16 cellular contexts compared by ENCODE assay signal in the genomic region with DNA sequence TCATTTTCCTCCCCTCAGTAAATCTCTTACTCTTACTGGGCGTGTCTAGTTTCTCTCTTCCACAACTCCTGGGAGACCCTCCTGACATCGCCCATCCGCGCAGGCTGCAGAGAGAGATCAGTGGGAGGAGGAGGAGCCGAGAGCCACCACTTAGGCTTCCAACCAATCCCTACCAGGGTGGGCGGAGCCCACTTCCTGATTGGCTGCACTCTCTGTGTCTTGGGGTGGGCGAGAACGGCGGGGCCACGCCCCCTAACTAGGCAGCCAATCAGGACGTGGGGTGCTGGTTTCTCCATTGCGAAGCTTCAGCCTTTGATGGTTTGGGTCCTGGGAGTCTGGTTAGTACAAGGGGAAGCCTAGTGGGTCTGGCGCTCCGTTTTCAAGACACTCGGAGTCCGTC. TPM values are rescaled to one million over a fixed set of nuclear protein-coding genes. Genes with fewer than 3 reads are reported as not detected.
DNase-seq lines count a peak whose midpoint lies in the region; ATAC-seq and TF ChIP-seq lines count a peak whose summit lies in the region.
"Had no signal": no experiment of that assay in that cellular context is flagged by ENCODE, and none has a peak within 500 bp of the region (broad histone marks: within the 10 kb centered on the region; RNA-seq: fewer than 3 reads in every experiment).

Gene PMIS2 (plus strand): TSS at position 330 of the 400 bp plus-strand sequence. CDS start 87 bp downstream, outside the sequence.

- no peak within 1 kb of the TSS for H3K4me3 ChIP-seq in endodermal cell (ENCODE audit: low read length)
- H3K4me3 ChIP-seq: prostate gland, thoracic aorta had no signal

- no peak within 1 kb of the TSS for H3K9ac ChIP-seq in endodermal cell (ENCODE audit: extremely low read depth, low read length, poor library complexity, severe bottlenecking)

- H3K27me3 ChIP-seq in endodermal cell (ENCODE audit: control insufficient read depth, insufficient read depth, low read length, poor library complexity, severe bottlenecking), result peaks cover 15% of the 10 kb centered on the region

- no peaks in the 10 kb centered on the region for H3K4me1 ChIP-seq in endodermal cell (ENCODE audit: control insufficient read depth, insufficient read depth, low read length)
- H3K4me1 ChIP-seq: prostate gland had no signal

- peaks cover 49% of the 10 kb centered on the region for H3K27me3 Mint-ChIP-seq in endodermal cell (ENCODE audit: insufficient read depth)
- peaks cover 35% of the 10 kb centered on the region for H3K27me3 Mint-ChIP-seq in stimulated activated naive CD8-positive, alpha-beta T cell treated with anti-CD3 and anti-CD28 coated beads, Interleukin-15, amount 100 ng/mL, for 72 hours
- H3K27me3 Mint-ChIP-seq in T-helper 2 cell treated with Interferon-gamma antibody and Interleukin-4, amounts not matched to agents 5 μg/mL and 100 μg/mL, for 36 hours (ENCODE audit: low read depth), result peaks cover 9% of the 10 kb centered on the region

- H3K9me3 Mint-ChIP-seq in endodermal cell, result peaks cover 1% of the 10 kb centered on the region
- H3K9me3 Mint-ChIP-seq in stimulated activated naive CD8-positive, alpha-beta T cell treated with anti-CD3 and anti-CD28 coated beads, Interleukin-15, amount 100 ng/mL, for 72 hours, result no peaks in the 10 kb centered on the region
- no peaks in the 10 kb centered on the region for H3K9me3 Mint-ChIP-seq in T-helper 2 cell treated with Interferon-gamma antibody and Interleukin-4, amounts not matched to agents 5 μg/mL and 100 μg/mL, for 36 hours
- H3K9me3 Mint-ChIP-seq: activated B cell treated with CpG ODN at 0.5 μM for 24 hours; CD4-positive, alpha-beta memory T cell had no signal

- peak; percentile 40 for ATAC-seq in stimulated activated naive CD8-positive, alpha-beta T cell treated with anti-CD3 and anti-CD28 coated beads, Interleukin-15, amount 100 ng/mL, for 72 hours
- ATAC-seq: Panc1 had no signal

- 82 to 84% methylated on average over 9 to 16 of the region's 16 CpGs for WGBS in endodermal cell (ENCODE audit: insufficient coverage in 1 of 2, insufficient read length in 1 of 2), 2 experiments

- TF ChIP-seq CTCF in endodermal cell (conservative IDR thresholded peaks at IDR 0.05) (no peak), GM20000 (IDR thresholded peaks at IDR 0.05; ENCODE audit: extremely low read depth, missing control alignments) (no peak)

- no peak within 1 kb of the TSS for H3K27ac ChIP-seq in endodermal cell (ENCODE audit: low read depth, low read length)
- H3K27ac ChIP-seq: HL-60, prostate gland, thoracic aorta had no signal

- no peak within 1 kb of the TSS for H3K4me3 Mint-ChIP-seq in endodermal cell
- no peak within 1 kb of the TSS for H3K4me3 Mint-ChIP-seq in stimulated activated naive CD8-positive, alpha-beta T cell treated with anti-CD3 and anti-CD28 coated beads, Interleukin-15, amount 100 ng/mL, for 72 hours
- H3K4me3 Mint-ChIP-seq in T-helper 2 cell treated with Interferon-gamma antibody and Interleukin-4, amounts not matched to agents 5 μg/mL and 100 μg/mL, for 36 hours, result no peak within 1 kb of the TSS
- H3K4me3 Mint-ChIP-seq: activated B cell treated with CpG ODN at 0.5 μM for 24 hours; CD4-positive, alpha-beta memory T cell had no signal

- H3K36me3 ChIP-seq in endodermal cell (ENCODE audit: control insufficient read depth, insufficient read depth, low read length), result no peaks in the 10 kb centered on the region
- H3K36me3 ChIP-seq: prostate gland, thoracic aorta had no signal

- peak; percentile 33 for DNase-seq in activated naive CD4-positive, alpha-beta T cell treated with anti-CD3 and anti-CD28 coated beads, Interleukin-2, amount 50 U/mL, for 16 hours
- no peak for DNase-seq in activated naive CD4-positive, alpha-beta T cell (lab: John Stamatoyannopoulos, UW)
- peak; percentile 17 for DNase-seq in NCI-H69 (lab: John Stamatoyannopoulos, UW)
- DNase-seq in endodermal cell, result peak; percentile 78
- DNase-seq in stimulated activated naive CD8-positive, alpha-beta T cell treated with anti-CD3 and anti-CD28 coated beads, Interleukin-15, amount 100 ng/mL, for 72 hours, result no peak
- no peak for DNase-seq in DMS114 treated with DMSO at 0.1 percent for 48 hours (lab: John Stamatoyannopoulos, UW; ENCODE audit: unreplicated experiment)
- no peak for DNase-seq in T-helper 2 cell treated with Interferon-gamma antibody and Interleukin-4, amounts not matched to agents 5 μg/mL and 100 μg/mL, for 36 hours (ENCODE audit: low spot score)
- no peak for DNase-seq in GM20000 (ENCODE audit: low spot score)
- DNase-seq: activated B cell treated with CpG ODN at 0.5 μM for 24 hours; CD4-positive, alpha-beta memory T cell; mesendoderm; NCI-H1436 treated with DMSO at 0.1 percent for 48 hours had no signal

- H3K4me1 Mint-ChIP-seq in endodermal cell, result no peaks in the 10 kb centered on the region
- H3K4me1 Mint-ChIP-seq in stimulated activated naive CD8-positive, alpha-beta T cell treated with anti-CD3 and anti-CD28 coated beads, Interleukin-15, amount 100 ng/mL, for 72 hours, result no peaks in the 10 kb centered on the region
- no peaks in the 10 kb centered on the region for H3K4me1 Mint-ChIP-seq in T-helper 2 cell treated with Interferon-gamma antibody and Interleukin-4, amounts not matched to agents 5 μg/mL and 100 μg/mL, for 36 hours (ENCODE audit: low read depth)
- H3K4me1 Mint-ChIP-seq: activated B cell treated with CpG ODN at 0.5 μM for 24 hours; CD4-positive, alpha-beta memory T cell had no signal

- H3K9me3 ChIP-seq in endodermal cell (ENCODE audit: control insufficient read depth, low read length), result no peaks in the 10 kb centered on the region
- H3K9me3 ChIP-seq: prostate gland, thoracic aorta had no signal

- H3K27ac Mint-ChIP-seq in endodermal cell, result no peak within 1 kb of the TSS
- H3K27ac Mint-ChIP-seq in stimulated activated naive CD8-positive, alpha-beta T cell treated with anti-CD3 and anti-CD28 coated beads, Interleukin-15, amount 100 ng/mL, for 72 hours, result no peak within 1 kb of the TSS
- no peak within 1 kb of the TSS for H3K27ac Mint-ChIP-seq in T-helper 2 cell treated with Interferon-gamma antibody and Interleukin-4, amounts not matched to agents 5 μg/mL and 100 μg/mL, for 36 hours
- H3K27ac Mint-ChIP-seq: activated B cell treated with CpG ODN at 0.5 μM for 24 hours; CD4-positive, alpha-beta memory T cell had no signal

- no peaks in the 10 kb centered on the region for H3K36me3 Mint-ChIP-seq in endodermal cell (ENCODE audit: low read depth)
- no peaks in the 10 kb centered on the region for H3K36me3 Mint-ChIP-seq in T-helper 2 cell treated with Interferon-gamma antibody and Interleukin-4, amounts not matched to agents 5 μg/mL and 100 μg/mL, for 36 hours (ENCODE audit: low read depth)
- H3K36me3 Mint-ChIP-seq: CD4-positive, alpha-beta memory T cell had no signal

RNA-seq across cellular contexts. Expression of gene PMIS2, which starts in this region (rescaled TPM):
- not detected for total RNA-seq in endodermal cell
- not detected for polyA plus RNA-seq in endodermal cell (2013, experiment 1 of 2)
- polyA plus RNA-seq in endodermal cell (2013, experiment 2 of 2), result not detected
- total RNA-seq: activated B cell treated with CpG ODN at 0.5 μM for 24 hours; CD4-positive, alpha-beta memory T cell; prostate gland; thoracic aorta had no signal
- polyA plus RNA-seq: CD4-positive, alpha-beta memory T cell had no signal

Comparison
In these comparisons a context has a peak if more than half of its experiments do, and no peak if none do; other contexts are left out.
1. DNase-seq: peak in activated naive CD4-positive, alpha-beta T cell treated with anti-CD3 and anti-CD28 coated beads, Interleukin-2, amount 50 U/mL, for 16 hours (single experiment) and NCI-H69 (single experiment); none in activated naive CD4-positive, alpha-beta T cell (0 of 4), stimulated activated naive CD8-positive, alpha-beta T cell treated with anti-CD3 and anti-CD28 coated beads, Interleukin-15, amount 100 ng/mL, for 72 hours (0 of 2), DMS114 treated with DMSO at 0.1 percent for 48 hours (single experiment), T-helper 2 cell treated with Interferon-gamma antibody and Interleukin-4, amounts not matched to agents 5 μg/mL and 100 μg/mL, for 36 hours (single experiment) and GM20000 (single experiment).
2. Peak in DNase-seq in endodermal cell; RNA of the gene not detected or under 1 TPM.